ENCODE assay signal across 25 cellular contexts in the genomic region with DNA sequence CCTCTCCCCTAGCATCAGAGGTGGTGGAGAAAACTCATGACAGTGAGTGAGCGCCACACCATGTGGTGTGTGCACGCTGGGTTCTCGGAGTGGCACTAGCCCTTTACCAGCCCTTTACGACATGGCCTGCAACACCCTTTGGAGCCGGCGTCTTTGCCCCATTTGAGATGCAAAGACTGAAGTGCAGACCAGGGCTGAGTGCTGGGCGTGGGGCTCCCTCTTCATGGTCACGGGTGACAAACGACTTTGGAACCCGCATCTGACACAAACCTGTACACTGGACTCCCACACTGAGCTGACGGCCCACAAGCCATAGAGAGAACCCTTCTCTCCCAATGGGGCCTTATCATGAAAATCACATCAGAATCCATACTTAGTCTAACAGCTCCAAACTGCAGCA.
DNase-seq lines count a peak whose midpoint lies in the region; ATAC-seq and TF ChIP-seq lines count a peak whose summit lies in the region.
"Had no signal": no experiment of that assay in that cellular context is flagged by ENCODE, and none has a peak within 500 bp of the region (broad histone marks: within the 10 kb centered on the region; RNA-seq: fewer than 3 reads in every experiment).

No MANE protein-coding gene starts in this region.

- H3K4me1 ChIP-seq in neuronal stem cell (ENCODE audit: control insufficient read depth in 2 of 2, insufficient read depth in 1 of 2, low read depth in 1 of 2, low read length in 2 of 2) = peaks cover 4 to 6% of the 10 kb centered on the region in 2 donors
- H3K4me1 ChIP-seq in MM.1S (ENCODE audit: low read length) = no peaks in the 10 kb centered on the region
- H3K4me1 ChIP-seq: BE2C had no signal

- H3K27ac Mint-ChIP-seq in stimulated activated effector memory CD8-positive, alpha-beta T cell treated with anti-CD3 and anti-CD28 coated beads, Interleukin-12 subunit alpha, Interleukin-12 subunit beta, amount 100 ng/mL, for 72 hours = no peak overlapping the region
- H3K27ac Mint-ChIP-seq: CD4-positive, CD25-positive, alpha-beta regulatory T cell; CD8-positive, alpha-beta memory T cell had no signal

- H3K14ac ChIP-seq in neuronal stem cell (ENCODE audit: low read length) = no peak overlapping the region

- H4K8ac ChIP-seq in neuronal stem cell (ENCODE audit: low read depth, low read length) = no peak overlapping the region

- no peaks in the 10 kb centered on the region for H3F3A ChIP-seq in MM.1S (ENCODE audit: insufficient read depth, low read length)

- H3K9me2 ChIP-seq in MM.1S (replicated peaks; ENCODE audit: insufficient read depth, low read length) = no peaks in the 10 kb centered on the region

- H3K27me3 ChIP-seq in neuronal stem cell (ENCODE audit: control insufficient read depth in 3 of 3, insufficient read depth in 3 of 3, low read depth in 1 of 3, low read length in 3 of 3) (peaks cover 0 to 3% (median 0%) of the 10 kb centered on the region in 3 experiments), MM.1S (replicated peaks; ENCODE audit: insufficient read depth, low read length) (no peaks in the 10 kb centered on the region)
- H3K27me3 ChIP-seq: BE2C, BLaER1 had no signal

- no peak overlapping the region for H2BK12ac ChIP-seq in neuronal stem cell (ENCODE audit: low read length)

- H3K79me1 ChIP-seq in neuronal stem cell (ENCODE audit: low read depth, low read length) = no peaks in the 10 kb centered on the region

- H3K27ac ChIP-seq in neuronal stem cell (replicated peaks; ENCODE audit: low read length) (no peak overlapping the region), MM.1S (ENCODE audit: low read length) (no peak overlapping the region)
- H3K27ac ChIP-seq: BLaER1 had no signal

- H4K91ac ChIP-seq in neuronal stem cell (ENCODE audit: low read depth, low read length, poor library complexity) = no peak overlapping the region

- no peak for TF ChIP-seq CTCF in MM.1S (IDR thresholded peaks at IDR 0.05; ENCODE audit: low read length)

- no peak overlapping the region for H2BK15ac ChIP-seq in neuronal stem cell (ENCODE audit: low read length)

- no peak overlapping the region for H3K4me3 Mint-ChIP-seq in stimulated activated effector memory CD8-positive, alpha-beta T cell treated with anti-CD3 and anti-CD28 coated beads, Interleukin-12 subunit alpha, Interleukin-12 subunit beta, amount 100 ng/mL, for 72 hours
- H3K4me3 Mint-ChIP-seq: CD14-positive monocyte; CD4-positive, CD25-positive, alpha-beta regulatory T cell; CD8-positive, alpha-beta memory T cell had no signal

- H3K4me1 Mint-ChIP-seq in stimulated activated effector memory CD8-positive, alpha-beta T cell treated with anti-CD3 and anti-CD28 coated beads, Interleukin-12 subunit alpha, Interleukin-12 subunit beta, amount 100 ng/mL, for 72 hours = no peaks in the 10 kb centered on the region
- H3K4me1 Mint-ChIP-seq: CD4-positive, alpha-beta memory T cell; CD4-positive, CD25-positive, alpha-beta regulatory T cell; CD8-positive, alpha-beta memory T cell had no signal

- H4K20me1 ChIP-seq in MM.1S (ENCODE audit: insufficient read depth, low read length) = no peaks in the 10 kb centered on the region
- H4K20me1 ChIP-seq: BLaER1 had no signal

- H3K4me2 ChIP-seq in neuronal stem cell (ENCODE audit: insufficient read depth, low read length, poor library complexity, severe bottlenecking) (no peak overlapping the region), MM.1S (ENCODE audit: low read depth, low read length) (no peak overlapping the region)
- H3K4me2 ChIP-seq: BLaER1 had no signal

- H2AFZ ChIP-seq in neuronal stem cell (ENCODE audit: low read length) (no peak overlapping the region), MM.1S (ENCODE audit: low read length) (no peak overlapping the region)

- no peak overlapping the region for H2BK5ac ChIP-seq in neuronal stem cell (ENCODE audit: low read length)

- peak overlapping the region in 1 of 2 donors; percentile 3 for H3K4me3 ChIP-seq in neuronal stem cell (ENCODE audit: low read length in 2 of 2)
- no peak overlapping the region for H3K4me3 ChIP-seq in MM.1S (ENCODE audit: low read length)
- H3K4me3 ChIP-seq: BLaER1, GM12878 had no signal

- no peaks in the 10 kb centered on the region for H3K36me3 Mint-ChIP-seq in stimulated activated effector memory CD8-positive, alpha-beta T cell treated with anti-CD3 and anti-CD28 coated beads, Interleukin-12 subunit alpha, Interleukin-12 subunit beta, amount 100 ng/mL, for 72 hours
- H3K36me3 Mint-ChIP-seq: CD14-positive monocyte; CD4-positive, alpha-beta memory T cell; CD4-positive, CD25-positive, alpha-beta regulatory T cell; CD8-positive, alpha-beta memory T cell had no signal

- no peak overlapping the region for H3K4ac ChIP-seq in neuronal stem cell (ENCODE audit: low read length)

- peak overlapping the region; percentile 12 for H2AK5ac ChIP-seq in neuronal stem cell (ENCODE audit: low read depth, low read length)

- peak; percentile 73 for DNase-seq in mesenteric fat pad (ENCODE audit: low spot score)
- no peak for DNase-seq in neuronal stem cell (ENCODE audit: low spot score)
- DNase-seq in stimulated activated effector memory CD8-positive, alpha-beta T cell treated with anti-CD3 and anti-CD28 coated beads, Interleukin-12 subunit alpha, Interleukin-12 subunit beta, amount 100 ng/mL, for 72 hours (ENCODE audit: low spot score in 2 of 2) = peak in 1 of 2 donors; percentile 28
- no peak for DNase-seq in MM.1S
- DNase-seq in NCI-H1417 (lab: John Stamatoyannopoulos, UW) = no peak
- no peak for DNase-seq in amygdala (lab: John Stamatoyannopoulos, UW)
- DNase-seq: 8988T; ACHN; BE2C; C1 segment of cervical spinal cord; CD4-positive, alpha-beta memory T cell; CD4-positive, CD25-positive, alpha-beta regulatory T cell; CD8-positive, alpha-beta memory T cell; COR-L47; DMS 273 treated with DMSO at 0.1 percent for 48 hours; DMS153; DMS53; DMS79; DND-41; EL; GDM1 had no signal

- H3K36me3 ChIP-seq in neuronal stem cell (replicated peaks in 1 of 2; ENCODE audit: control insufficient read depth in 2 of 2, insufficient read depth in 2 of 2, low read length in 2 of 2) = no peaks in the 10 kb centered on the region
- H3K36me3 ChIP-seq in MM.1S (replicated peaks; ENCODE audit: insufficient read depth, low read length) = no peaks in the 10 kb centered on the region
- H3K36me3 ChIP-seq: BE2C, BLaER1 had no signal

- H3K9me3 Mint-ChIP-seq in stimulated activated effector memory CD8-positive, alpha-beta T cell treated with anti-CD3 and anti-CD28 coated beads, Interleukin-12 subunit alpha, Interleukin-12 subunit beta, amount 100 ng/mL, for 72 hours = no peaks in the 10 kb centered on the region
- H3K9me3 Mint-ChIP-seq: CD4-positive, alpha-beta memory T cell; CD8-positive, alpha-beta memory T cell had no signal

- peaks cover 0 to 5% of the 10 kb centered on the region in 2 donors for H3K9me3 ChIP-seq in neuronal stem cell (replicated peaks in 1 of 2; ENCODE audit: control insufficient read depth in 2 of 2, insufficient read depth in 1 of 2, low read depth in 1 of 2, low read length in 2 of 2)
- H3K9me3 ChIP-seq in MM.1S (replicated peaks; ENCODE audit: insufficient read depth, low read length) = no peaks in the 10 kb centered on the region
- H3K9me3 ChIP-seq: BE2C, BLaER1 had no signal

- no CpG with 5 or more reads among the region's 11 CpGs for WGBS in neuronal stem cell (ENCODE audit: extremely low coverage in 2 of 2, insufficient read length in 2 of 2, insufficient replicate concordance in 1 of 2), 2 donors

- H3K9ac ChIP-seq in neuronal stem cell (ENCODE audit: low read depth, low read length, poor library complexity) (no peak overlapping the region), MM.1S (ENCODE audit: low read length) (no peak overlapping the region)
- H3K9ac ChIP-seq: BLaER1 had no signal

- peak; percentile 20 for ATAC-seq in stimulated activated effector memory CD8-positive, alpha-beta T cell treated with anti-CD3 and anti-CD28 coated beads, Interleukin-12 subunit alpha, Interleukin-12 subunit beta, amount 100 ng/mL, for 72 hours
- ATAC-seq in activated CD4-positive, CD25-positive, alpha-beta regulatory T cell treated with anti-CD3 and anti-CD28 coated beads, Interleukin-2, amount 50 U/mL, for 24 hours = no peak
- ATAC-seq: GM12878 had no signal

- no peaks in the 10 kb centered on the region for H3K79me2 ChIP-seq in MM.1S (ENCODE audit: low read length)

- H3K18ac ChIP-seq in neuronal stem cell (ENCODE audit: low read length) = no peak overlapping the region

- no peak overlapping the region for H3K23ac ChIP-seq in neuronal stem cell (ENCODE audit: low read depth, low read length, poor library complexity)

- H2BK120ac ChIP-seq in neuronal stem cell (ENCODE audit: low read depth, low read length) = no peak overlapping the region
